Comparison of ENCODE assay signal across 8 cellular contexts in the genomic region with DNA sequence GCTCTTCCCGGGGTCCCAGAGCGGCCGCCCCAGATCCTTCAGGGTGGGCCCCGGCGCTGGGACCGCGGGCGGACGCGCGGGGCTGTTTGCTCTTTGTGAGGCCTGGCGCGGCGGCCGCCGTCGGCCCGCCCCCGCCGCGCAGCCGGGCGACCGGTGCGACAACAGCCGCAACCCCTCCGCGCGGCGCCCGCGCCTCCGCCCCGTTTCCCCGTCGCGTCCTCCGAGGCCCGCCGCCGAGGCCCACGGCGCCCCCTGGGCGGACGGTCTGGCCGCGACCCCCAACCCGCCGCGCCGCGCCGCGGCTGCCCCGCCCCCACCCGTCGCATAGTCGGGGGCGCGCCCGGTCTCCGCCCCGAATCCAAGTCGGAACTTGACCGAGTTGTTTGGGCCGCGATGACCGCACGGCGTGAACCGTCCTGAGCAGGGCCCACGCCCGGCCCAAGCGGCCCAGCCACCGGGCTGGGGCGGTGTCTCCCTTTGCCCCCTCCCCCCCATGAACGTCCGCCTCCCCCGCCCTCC. TPM values are rescaled to one million over a fixed set of nuclear protein-coding genes. Genes with fewer than 3 reads are reported as not detected.
A peak's percentile ranks its signal among the peaks of the same experiment; 100 is the strongest.
DNase-seq lines count a peak whose midpoint lies in the region; ATAC-seq and TF ChIP-seq lines count a peak whose summit lies in the region.

No MANE protein-coding gene starts in this region.

- no peaks in the 10 kb centered on the region for H3K9me3 ChIP-seq in hepatocyte (ENCODE audit: low read depth)

- H3K79me2 ChIP-seq in hepatocyte = peaks cover 45% of the 10 kb centered on the region

- no peaks in the 10 kb centered on the region for H3K27me3 Mint-ChIP-seq in activated CD4-positive, alpha-beta T cell treated with anti-CD3 and anti-CD28 coated beads for 36 hours

- peaks cover 43% of the 10 kb centered on the region for H4K20me1 ChIP-seq in hepatocyte (ENCODE audit: insufficient read depth, poor library complexity, severe bottlenecking)

- H3K36me3 Mint-ChIP-seq in activated CD4-positive, alpha-beta T cell treated with anti-CD3 and anti-CD28 coated beads for 36 hours (ENCODE audit: low read depth) = peaks cover 6% of the 10 kb centered on the region

- H3K4me3 ChIP-seq in hepatocyte (peak overlapping the region; percentile 73), skin epidermis (peak overlapping the region; percentile 89 to 98 (median 96))

- no peaks in the 10 kb centered on the region for H3K36me3 ChIP-seq in hepatocyte (replicated peaks; ENCODE audit: insufficient read depth, low read depth)

- H3K4me1 ChIP-seq in hepatocyte (ENCODE audit: insufficient read depth) = peaks cover 34% of the 10 kb centered on the region

- TF ChIP-seq CTCF in hepatocyte (IDR thresholded peaks at IDR 0.05; ENCODE audit: poor library complexity) = no peak

- no peak overlapping the region for H3K27ac Mint-ChIP-seq in activated CD4-positive, alpha-beta T cell treated with anti-CD3 and anti-CD28 coated beads for 36 hours

- ATAC-seq in activated CD4-positive, alpha-beta T cell treated with anti-CD3 and anti-CD28 coated beads for 36 hours = no peak
- peak; percentile 2 for ATAC-seq in HG03439 (IDR thresholded peaks at IDR 0.05; ENCODE audit: unreplicated experiment)

- H3K27ac ChIP-seq in hepatocyte (peak overlapping the region; percentile 99), skin epidermis (peak overlapping the region; percentile 98 to 100 (median 99))

- peak overlapping the region; percentile 62 for H2AFZ ChIP-seq in hepatocyte

- peak overlapping the region; percentile 83 for H3K4me2 ChIP-seq in hepatocyte

- peak; percentile 56 for DNase-seq in activated CD4-positive, alpha-beta T cell treated with anti-CD3 and anti-CD28 coated beads for 36 hours
- no peak for DNase-seq in activated CD4-positive, alpha-beta T cell treated with anti-CD3 and anti-CD28 coated beads, Interleukin-2, amount 50 U/mL, for 1 hour
- DNase-seq in activated gamma-delta T cell treated with anti-CD3 and anti-CD28 coated beads, Interleukin-2, amount 50 U/mL, for 16 hours (ENCODE audit: low read depth) = peak; percentile 9
- DNase-seq in hepatocyte (ENCODE audit: low spot score) (peak; percentile 65), T-helper 9 cell (no peak), NCI-H82 (lab: John Stamatoyannopoulos, UW) (no peak)

- CTCF ChIA-PET in activated CD4-positive, alpha-beta T cell treated with anti-CD3 and anti-CD28 coated beads for 36 hours (lab: Charles Lee) = interaction anchor here (1.6 to 7.3 kb wide), 6 partner anchors 8 to 565 kb away, joined by 3 to 114 read pairs (median 7); no protein-coding TSS in a partner anchor

- intact Hi-C loops in activated CD4-positive, alpha-beta T cell treated with anti-CD3 and anti-CD28 coated beads for 36 hours (cut with DNase I, micrococcal nuclease) = loop anchor here (2.0 to 10.0 kb wide), 8 partner anchors 190 to 1755 kb away; partner anchors contain the start of genes EHD3 (in 1 of the 2), FOSL2 (in 1 of the 2), LCLAT1 (in 1 of the 2) and WDR43 (in 1 of the 2)

- POLR2A ChIA-PET in activated CD4-positive, alpha-beta T cell treated with anti-CD3 and anti-CD28 coated beads for 36 hours (lab: Charles Lee) = interaction anchor here (1.1 to 4.1 kb wide), 8 partner anchors 8 to 419 kb away, joined by 3 to 43 read pairs (median 5); partner anchors contain the start of genes LBH and LCLAT1

- H3K9me3 Mint-ChIP-seq in activated CD4-positive, alpha-beta T cell treated with anti-CD3 and anti-CD28 coated beads for 36 hours (ENCODE audit: low read depth) = no peaks in the 10 kb centered on the region

- whole genome bisulfite sequencing in hepatocyte (ENCODE audit: low lambda C conversion rate, missing lambda C conversion rate) = 0% methylated on average over 9 of the region's 79 CpGs

- no peaks in the 10 kb centered on the region for H3K9me2 ChIP-seq in hepatocyte (replicated peaks; ENCODE audit: insufficient read depth)

- H3K4me1 Mint-ChIP-seq in activated CD4-positive, alpha-beta T cell treated with anti-CD3 and anti-CD28 coated beads for 36 hours = peaks cover 57% of the 10 kb centered on the region

- peak overlapping the region; percentile 75 for H3K4me3 Mint-ChIP-seq in activated CD4-positive, alpha-beta T cell treated with anti-CD3 and anti-CD28 coated beads for 36 hours

- H3K27me3 ChIP-seq in hepatocyte = no peaks in the 10 kb centered on the region

RNA-seq across cellular contexts. Expression of gene YPEL5, which starts 0.4 kb away (rescaled TPM):
- 10 to 100 TPM; 27.2 to 35.8 TPM for total RNA-seq in activated CD4-positive, alpha-beta T cell treated with anti-CD3 and anti-CD28 coated beads for 36 hours
- total RNA-seq in hepatocyte = 98.3 and 117 TPM in 2 replicates
- 94.4 and 104 TPM in 2 replicates for polyA plus RNA-seq in hepatocyte

Comparison
In these comparisons a context has a peak if more than half of its experiments do, and no peak if none do; other contexts are left out.
1. DNase-seq: peak in activated CD4-positive, alpha-beta T cell treated with anti-CD3 and anti-CD28 coated beads for 36 hours (single experiment), activated gamma-delta T cell treated with anti-CD3 and anti-CD28 coated beads, Interleukin-2, amount 50 U/mL, for 16 hours (single experiment) and hepatocyte (single experiment); none in activated CD4-positive, alpha-beta T cell treated with anti-CD3 and anti-CD28 coated beads, Interleukin-2, amount 50 U/mL, for 1 hour (single experiment), T-helper 9 cell (single experiment) and NCI-H82 (single experiment).